19 cellular contexts compared by ENCODE assay signal in the genomic region with DNA sequence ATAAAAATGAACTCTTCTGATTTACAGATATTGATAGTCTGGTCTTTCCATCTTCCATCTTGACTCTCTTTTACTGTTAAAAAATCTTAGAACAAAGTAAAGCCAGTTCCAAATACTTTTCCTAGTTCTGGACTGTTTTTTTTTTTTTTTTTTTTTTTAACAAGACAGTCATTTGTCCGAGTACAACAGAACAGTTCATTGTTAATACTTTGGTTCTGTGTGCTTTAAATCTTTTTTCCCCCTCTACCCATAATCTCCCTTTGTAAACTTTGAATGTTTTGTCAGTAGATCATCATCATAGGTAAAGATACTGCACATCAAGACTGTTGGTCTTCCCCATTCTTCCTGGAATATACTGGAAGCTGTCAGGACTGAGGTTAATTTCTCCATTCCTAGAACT.
"Had no signal": no experiment of that assay in that cellular context is flagged by ENCODE, and none has a peak within 500 bp of the region (broad histone marks: within the 10 kb centered on the region; RNA-seq: fewer than 3 reads in every experiment).

No MANE protein-coding gene starts in this region.

- DNase-seq: caudate nucleus; cerebellar nuclear complex; cortex of kidney; effector CD8-positive, alpha-beta T cell; endodermal cell; foreskin fibroblast; head of caudate nucleus; kidney; left cardiac atrium; left lung; mesendoderm; midbrain; naive thymus-derived CD4-positive, alpha-beta T cell; right cardiac atrium; spleen; stimulated activated naive B cell treated with anti-CD40 and anti-IgM and Interleukin-4, amounts not matched to agents 10 μg/mL and 1 μg/mL and 100 μg/mL, for 72 hours; testis; tibial artery had no signal

- ATAC-seq: esophagus mucosa; left cardiac atrium; left lung; naive thymus-derived CD4-positive, alpha-beta T cell; right cardiac atrium; stimulated activated naive B cell treated with anti-CD40 and anti-IgM and Interleukin-4, amounts not matched to agents 10 μg/mL and 1 μg/mL and 100 μg/mL, for 72 hours had no signal
